11 cellular contexts compared by ENCODE assay signal in genomic region chr12:128791395-128792322, GRCh38. TPM values are rescaled to one million over a fixed set of nuclear protein-coding genes. Genes with fewer than 3 reads are reported as not detected.
DNase-seq lines count a peak whose midpoint lies in the region; ATAC-seq, FAIRE-seq and TF ChIP-seq lines count a peak whose summit lies in the region.
"Had no signal": no experiment of that assay in that cellular context is flagged by ENCODE, and none has a peak within 500 bp of the region (broad histone marks: within the 10 kb centered on the region; RNA-seq: fewer than 3 reads in every experiment).

No MANE protein-coding gene starts in this region.

- POLR2A ChIA-PET in GM12878 (lab: Charles Lee): interaction anchor here (0.7 to 9.6 kb wide), 4 partner anchors 19 to 32 kb away, joined by 3 to 253 read pairs (median 4); partner anchors contain the start of gene SLC15A4

- WGBS in GM23248 (ENCODE audit: low coverage in 1 of 2, low lambda C conversion rate in 2 of 2, missing lambda C conversion rate in 2 of 2), 2 experiments: 85% methylated on average over 24 of the region's 24 CpGs
- WGBS in GM12878 (ENCODE audit: insufficient coverage, insufficient replicate concordance, low lambda C conversion rate, missing lambda C conversion rate): 56% methylated on average over 24 of the region's 24 CpGs
- WGBS in small intestine, 3 donors: 58 to 72% (median 64%) methylated on average over 24 of the region's 24 CpGs

- peaks cover 24% of the 10 kb centered on the region for H3K36me3 ChIP-seq in GM06990 (ENCODE audit: control insufficient read depth, insufficient read depth, low read length)
- H3K36me3 ChIP-seq in GM23248 (ENCODE audit: low read depth): peaks cover 15% of the 10 kb centered on the region; the same call in 1 of the 2 replicates
- H3K36me3 ChIP-seq in GM12878 (ENCODE audit: control insufficient read depth in 2 of 2, insufficient read depth in 2 of 2, low read length in 1 of 2): peaks cover 29% of the 10 kb centered on the region in 2 experiments
- H3K36me3 ChIP-seq in small intestine (ENCODE audit: control insufficient read depth in 2 of 2, insufficient read depth in 2 of 2, low read length in 2 of 2): peaks cover 9 to 10% of the 10 kb centered on the region in 2 donors

- no peaks in the 10 kb centered on the region for H3K9me2 ChIP-seq in GM23248 (ENCODE audit: insufficient read depth)

- H3K4me2 ChIP-seq in GM23248 (ENCODE audit: unreplicated experiment): no peak overlapping the region
- H3K4me2 ChIP-seq in GM12878 (ENCODE audit: control insufficient read depth, insufficient read depth): no peak overlapping the region

- no peak for FAIRE-seq in GM12878 (lab: Jason Lieb, UNC)
- FAIRE-seq in small intestine (lab: Jason Lieb, UNC): no peak
- FAIRE-seq in urothelium cell line (lab: Jason Lieb, UNC): no peak
- FAIRE-seq: GM19239 had no signal

- TF ChIP-seq CTCF in GM06990 (IDR thresholded peaks at IDR 0.05; ENCODE audit: insufficient read depth, low read length, poor library complexity, severe bottlenecking) (no peak), GM12878 (IDR thresholded peaks at IDR 0.05 in 2 of 3, conservative IDR thresholded peaks at IDR 0.05 in 1 of 3; ENCODE audit: control insufficient read depth in 2 of 3, extremely low read depth in 1 of 3, insufficient read depth in 1 of 3, low read depth in 3 of 3, low read length in 3 of 3) (no peak)

- H3K27me3 ChIP-seq in GM06990 (replicated peaks; ENCODE audit: control insufficient read depth, insufficient read depth, low read length) (no peaks in the 10 kb centered on the region), GM23248 (replicated peaks; ENCODE audit: insufficient read depth) (no peaks in the 10 kb centered on the region), GM12878 (replicated peaks in 1 of 2; ENCODE audit: control insufficient read depth in 2 of 2, insufficient read depth in 2 of 2, low read length in 1 of 2) (no peaks in the 10 kb centered on the region), small intestine (ENCODE audit: control insufficient read depth in 2 of 2, insufficient read depth in 2 of 2, low read length in 2 of 2) (no peaks in the 10 kb centered on the region)
- H3K27me3 ChIP-seq: heart left ventricle had no signal

- H4K20me1 ChIP-seq in GM23248 (ENCODE audit: insufficient read depth) (no peaks in the 10 kb centered on the region), GM12878 (ENCODE audit: control insufficient read depth, insufficient read depth) (no peaks in the 10 kb centered on the region)

- SMC1A ChIA-PET in GM12878 (lab: Charles Lee; ENCODE audit: uncharacterized antibody, unreplicated experiment): interaction anchor here (1.2 to 9.4 kb wide), 2 partner anchors 20 to 64 kb away, joined by 3 to 261 read pairs; no protein-coding TSS in a partner anchor

- DNase-seq in GM06990 (ENCODE audit: extremely low read depth, insufficient read length) (peak; percentile 50), GM23248 (peak; percentile 40), GM12878 (ENCODE audit: low read depth, low spot score) (no peak), small intestine (peak; percentile 55), urothelium cell line (ENCODE audit: low spot score) (no peak), cerebellum (ENCODE audit: low spot score) (no peak), substantia nigra (lab: John Stamatoyannopoulos, UW) (no peak)
- DNase-seq: activated naive CD4-positive, alpha-beta T cell treated with anti-CD3 and anti-CD28 coated beads, Interleukin-2, amount 50 U/mL, for 16 hours; NCI-H510A had no signal

- H3K4me3 ChIP-seq in GM06990 (replicated peaks; ENCODE audit: low read depth, low read length): no peak overlapping the region
- H3K4me3 ChIP-seq in GM23248: no peak overlapping the region
- H3K4me3 ChIP-seq in GM12878: no peak overlapping the region
- H3K4me3 ChIP-seq in small intestine (ENCODE audit: low read depth in 1 of 2, low read length in 2 of 2): no peak overlapping the region
- H3K4me3 ChIP-seq: heart left ventricle had no signal

- CTCF ChIA-PET in GM12878 (lab: Yijun Ruan, JAX): interaction anchor here (13.4 kb wide), 1 partner anchor 8 kb away, joined by 105 read pairs; no protein-coding TSS in a partner anchor

- H3K27ac ChIP-seq in GM23248: no peak overlapping the region
- H3K27ac ChIP-seq in GM12878 (ENCODE audit: control insufficient read depth, insufficient read depth): peak overlapping the region; percentile 35
- peak overlapping the region in 1 of 2 donors; percentile 42 for H3K27ac ChIP-seq in small intestine (ENCODE audit: low read depth in 1 of 2, low read length in 1 of 2)
- no peak overlapping the region for H3K27ac ChIP-seq in substantia nigra (ENCODE audit: low read depth, low read length, poor library complexity, severe bottlenecking)

- peak; percentile 48 for ATAC-seq in GM12878

- H2AFZ ChIP-seq in GM23248 (no peak overlapping the region), GM12878 (ENCODE audit: control insufficient read depth, low read depth, low read length) (no peak overlapping the region)

- H3K4me1 ChIP-seq in GM23248 (ENCODE audit: insufficient read depth) (no peaks in the 10 kb centered on the region), GM12878 (ENCODE audit: control insufficient read depth, insufficient read depth, low read length) (peaks cover 36% of the 10 kb centered on the region), small intestine (ENCODE audit: control insufficient read depth in 2 of 2, insufficient read depth in 1 of 2, low read depth in 1 of 2, low read length in 1 of 2) (no peaks in the 10 kb centered on the region)

- H3K79me2 ChIP-seq in GM23248 (ENCODE audit: insufficient read depth) (no peaks in the 10 kb centered on the region), GM12878 (ENCODE audit: control insufficient read depth, insufficient read depth, low read length) (peaks cover 6% of the 10 kb centered on the region)

- in situ Hi-C loops in GM23248 (cut with MboI) (no loop called here), GM12878 (cut with MboI) (no loop called here)

- TF ChIP-seq EP300 in GM12878 (IDR thresholded peaks at IDR 0.05; ENCODE audit: borderline replicate concordance in 1 of 2, control insufficient read depth in 1 of 2, low read depth in 2 of 2, low read length in 2 of 2): no peak

- intact Hi-C loops in GM12878 (cut with micrococcal nuclease; ENCODE audit: unreplicated experiment): loop anchor here (10.0 kb wide), 1 partner anchor 147 kb away; no protein-coding TSS in a partner anchor

- H3F3A ChIP-seq in GM23248 (ENCODE audit: insufficient read depth): no peaks in the 10 kb centered on the region

- no TSS peak for BruUV-seq in GM12878 (replicated peaks; lab: Mats Ljungman, UMichigan)

- H3K9me3 ChIP-seq in GM23248 (ENCODE audit: low read depth) (no peaks in the 10 kb centered on the region), GM12878 (replicated peaks; ENCODE audit: control insufficient read depth, insufficient read depth, low read length) (no peaks in the 10 kb centered on the region), small intestine (ENCODE audit: control insufficient read depth, low read depth) (no peaks in the 10 kb centered on the region)
- H3K9me3 ChIP-seq: heart left ventricle had no signal

- TF ChIP-seq POLR2A in GM12878 (IDR thresholded peaks at IDR 0.05; ENCODE audit: low read depth, low read length): peak; percentile 70

- RAD21 ChIA-PET in GM12878 (lab: Charles Lee; ENCODE audit: unreplicated experiment): interaction anchor here (1.0 to 7.7 kb wide), 3 partner anchors 8 to 40 kb away, joined by 3 to 125 read pairs (median 4); no protein-coding TSS in a partner anchor

- no peak for TF ChIP-seq RAD21 in GM12878 (IDR thresholded peaks at IDR 0.05; ENCODE audit: insufficient read depth, low read depth, low read length)

- H3K9ac ChIP-seq in GM23248: no peak overlapping the region
- no peak overlapping the region for H3K9ac ChIP-seq in GM12878 (ENCODE audit: control insufficient read depth, insufficient read depth, low read length)

TF ChIP-seq in GM12878, 131 proteins besides CTCF, POLR2A, EP300 and RAD21 (continues in another document):
- peak; percentile 46 for TF ChIP-seq MTA2 (IDR thresholded peaks at IDR 0.05; ENCODE audit: low read depth)
- 0 out of 2 replicates have a peak, but pooled peaks have one; percentile 22 for TF ChIP-seq NFIC (IDR thresholded peaks at IDR 0.05; ENCODE audit: low read depth, low read length)
- no peak for TF ChIP-seq SREBF1 (IDR thresholded peaks at IDR 0.05; ENCODE audit: low read length)
- 0 out of 4 replicates have a peak, but pooled peaks of 1 of the 2 experiments have one; percentile 8 for TF ChIP-seq BHLHE40 (IDR thresholded peaks at IDR 0.05; ENCODE audit: borderline replicate concordance in 1 of 2, low read depth in 2 of 2, low read length in 1 of 2)

RNA-seq across cellular contexts. Expression of gene SLC15A4, which starts 32.1 kb away (rescaled TPM):
- 50.3 and 69.4 TPM in 2 replicates for total RNA-seq in GM23248 (2014; rRNA removed; shearing (Covaris generic))
- polyA plus RNA-seq in GM23248 (2016; fragmentation: Nextera tagmentation; extraction: Ambion mirVana) (5.5 and 5.7 TPM in 2 replicates), GM12878 (2011; rRNA removed) (256 and 257 TPM in 2 replicates), GM12878 (2014; fragmentation: Illumina TruSeq; extraction: Trizol) (36.4 and 44.8 TPM in 2 replicates), GM12878 (2014; fragmentation: Nextera tagmentation; extraction: Ambion mirVana) (10 to 100 TPM; 17.6 to 24.7 TPM), GM12878 (2014; rRNA removed) (36.8 and 41.6 TPM in 2 replicates), GM12878 (2016; fragmentation: Nextera tagmentation; extraction: Ambion mirVana) (10 to 100 TPM; 12.7 to 15.1 TPM), small intestine (10 to 100 TPM in 1 of 3 donors, 1 to 10 TPM in 2; 6.5 to 10.2 (median 6.8) TPM)
- total RNA-seq in GM12878 (2013; cell fraction: nucleolus; rRNA removed): 830 and 863 TPM in 2 replicates
- total RNA-seq in GM12878 (2014; rRNA removed) (46.0 and 49.5 TPM in 2 replicates), GM12878 (2014; rRNA removed; fragmentation: Illumina TruSeq; extraction: Trizol) (36.8 and 37.5 TPM in 2 replicates), GM12878 (2021) (40.3 and 44.5 TPM in 2 replicates), cerebellum (48.1 TPM)
- 45.1 TPM for polyA plus RNA-seq in GM12878 (2011; ENCODE audit: low read depth)
- polyA plus RNA-seq in GM12878 (2011; cell fraction: cytosol; rRNA removed): 161 and 187 TPM in 2 replicates
- 216 and 284 TPM in 2 replicates for polyA plus RNA-seq in GM12878 (2011; cell fraction: nucleus; rRNA removed)
- 58.1 and 84.6 TPM in 2 replicates for polyA plus RNA-seq in GM12878 (2012)
- 315 and 350 TPM in 2 replicates for polyA minus RNA-seq in GM12878 (2011; rRNA and poly(A)+ RNA removed)
- 107 and 115 TPM in 2 replicates for polyA minus RNA-seq in GM12878 (2011; cell fraction: cytosol; rRNA and poly(A)+ RNA removed)
- 222 and 331 TPM in 2 replicates for polyA minus RNA-seq in GM12878 (2011; cell fraction: nucleus; rRNA and poly(A)+ RNA removed)

Comparison
In these comparisons a context has a peak if more than half of its experiments do, and no peak if none do; other contexts are left out.
1. DNase-seq: peak in GM06990 (single experiment), GM23248 (single experiment) and small intestine (single experiment); none in GM12878 (single experiment), urothelium cell line (single experiment), cerebellum (single experiment) and substantia nigra (0 of 49).